15 cellular contexts compared by ENCODE assay signal in the genomic region with DNA sequence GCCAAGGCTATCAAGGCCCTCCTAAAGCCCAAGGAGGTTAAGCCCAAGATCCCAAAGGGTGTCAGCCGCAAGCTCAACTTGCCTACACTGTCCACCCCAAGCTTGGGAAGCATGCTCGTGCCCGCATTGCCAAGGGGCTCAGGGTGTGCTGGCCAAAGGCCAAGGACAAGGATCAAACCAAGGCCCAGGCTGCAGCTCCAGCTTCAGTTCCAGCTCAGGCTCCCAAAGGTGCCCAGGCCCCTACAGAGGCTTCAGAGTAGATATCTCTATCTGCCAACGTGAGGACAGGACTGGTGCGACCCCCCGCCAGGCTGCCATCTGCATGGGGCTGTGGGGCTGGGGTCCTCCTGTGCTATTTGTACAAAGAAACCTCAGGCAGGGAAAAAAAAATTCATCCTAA. TPM values are rescaled to one million over a fixed set of nuclear protein-coding genes. Genes with fewer than 3 reads are reported as not detected.
A peak's percentile ranks its signal among the peaks of the same experiment; 100 is the strongest.
DNase-seq lines count a peak whose midpoint lies in the region; ATAC-seq and TF ChIP-seq lines count a peak whose summit lies in the region.
"Had no signal": no experiment of that assay in that cellular context is flagged by ENCODE, and none has a peak within 500 bp of the region (broad histone marks: within the 10 kb centered on the region; RNA-seq: fewer than 3 reads in every experiment).

No MANE protein-coding gene starts in this region.

- H3K9me2 ChIP-seq in OCI-LY7 (ENCODE audit: insufficient read depth, low read length), result no peaks in the 10 kb centered on the region

- H3K27me3 ChIP-seq in esophagus muscularis mucosa, result no peaks in the 10 kb centered on the region
- H3K27me3 ChIP-seq in trophoblast cell (ENCODE audit: insufficient read depth, low read length), result no peaks in the 10 kb centered on the region
- peaks cover 31 to 60% of the 10 kb centered on the region in 2 donors for H3K27me3 ChIP-seq in left lung
- H3K27me3 ChIP-seq: ascending aorta had no signal

- WGBS in esophagus muscularis mucosa, result 96% methylated on average over 3 of the region's 6 CpGs
- no CpG with 5 or more reads among the region's 6 CpGs for WGBS in trophoblast cell (ENCODE audit: extremely low coverage, insufficient coverage, insufficient read length)

- H3K27me3 Mint-ChIP-seq in activated CD4-positive, alpha-beta T cell treated with anti-CD3 and anti-CD28 coated beads for 36 hours, result peaks cover 19% of the 10 kb centered on the region
- H3K27me3 Mint-ChIP-seq: memory B cell had no signal

- H2AFZ ChIP-seq in OCI-LY7 (ENCODE audit: low read length) (no peak overlapping the region), trophoblast cell (ENCODE audit: insufficient read depth, low read length, poor library complexity) (no peak overlapping the region)
- H2AFZ ChIP-seq: parathyroid adenoma had no signal

- no peak overlapping the region for H2AK5ac ChIP-seq in trophoblast cell (ENCODE audit: low read length)

- no peak overlapping the region for H3K9ac ChIP-seq in trophoblast cell (ENCODE audit: low read length)
- H3K9ac ChIP-seq: parathyroid adenoma had no signal

- TF ChIP-seq CTCF in OCI-LY7 (conservative IDR thresholded peaks at IDR 0.05; ENCODE audit: low read length) (no peak), esophagus muscularis mucosa (IDR thresholded peaks at IDR 0.05) (no peak), left lung (IDR thresholded peaks at IDR 0.05) (no peak)

- H3K14ac ChIP-seq in trophoblast cell (ENCODE audit: low read length), result no peak overlapping the region

- no peaks in the 10 kb centered on the region for H3K9me3 ChIP-seq in OCI-LY7 (ENCODE audit: low read length)
- H3K9me3 ChIP-seq in esophagus muscularis mucosa, result no peaks in the 10 kb centered on the region
- H3K9me3 ChIP-seq in trophoblast cell (ENCODE audit: insufficient read depth, low read depth, low read length), result no peaks in the 10 kb centered on the region
- no peaks in the 10 kb centered on the region for H3K9me3 ChIP-seq in left lung
- H3K9me3 ChIP-seq: ascending aorta had no signal

- intact Hi-C loops in activated CD4-positive, alpha-beta T cell treated with anti-CD3 and anti-CD28 coated beads for 36 hours (cut with DNase I, micrococcal nuclease), result loop anchor here (5.0 kb wide), 2 partner anchors 897 to 1878 kb away; partner anchors contain the start of gene ZFYVE16 (in 2 of the 2)
- intact Hi-C loops in OCI-LY7 (cut with micrococcal nuclease; ENCODE audit: unreplicated experiment), result loop anchor here (5.0 to 10.0 kb wide), 2 partner anchors 273 to 1736 kb away; partner anchors contain the start of genes JMY and TBCA
- intact Hi-C loops in esophagus muscularis mucosa (cut with DNase I), result loop anchor here (5.0 to 10.0 kb wide), 2 partner anchors 102 to 276 kb away; partner anchors contain the start of genes JMY and TENT2
- intact Hi-C loops in left lung (cut with DNase I), result no loop called here

- H3K4me3 ChIP-seq in OCI-LY7 (ENCODE audit: low read depth, low read length, poor library complexity, severe bottlenecking), result peak overlapping the region; percentile 71
- H3K4me3 ChIP-seq in esophagus muscularis mucosa, result peak overlapping the region in 3 of 4 donors; percentile 74 to 97 (median 89)
- H3K4me3 ChIP-seq in trophoblast cell (ENCODE audit: low read depth, low read length), result no peak overlapping the region
- no peak overlapping the region for H3K4me3 ChIP-seq in left lung
- H3K4me3 ChIP-seq: ascending aorta had no signal

- no peak overlapping the region for H3K23ac ChIP-seq in trophoblast cell (ENCODE audit: low read length)

- H4K20me1 ChIP-seq in OCI-LY7 (ENCODE audit: insufficient read depth, low read length), result 0 out of 2 replicates have a peak, but pooled peaks cover 6% of the 10 kb centered on the region

- no peak overlapping the region for H3K18ac ChIP-seq in trophoblast cell (ENCODE audit: low read length)

- peak overlapping the region; percentile 43 for H3K4me3 Mint-ChIP-seq in activated CD4-positive, alpha-beta T cell treated with anti-CD3 and anti-CD28 coated beads for 36 hours
- H3K4me3 Mint-ChIP-seq: memory B cell had no signal

- no peak for ATAC-seq in activated CD4-positive, alpha-beta T cell treated with anti-CD3 and anti-CD28 coated beads for 36 hours
- no peak for ATAC-seq in activated CD4-positive, CD25-positive, alpha-beta regulatory T cell treated with anti-CD3 and anti-CD28 coated beads, Interleukin-2, amount 50 U/mL, for 24 hours
- ATAC-seq in left lung, result no peak

- no peak overlapping the region for H4K12ac ChIP-seq in trophoblast cell (ENCODE audit: low read depth, low read length)

- TF ChIP-seq EP300 in esophagus muscularis mucosa (IDR thresholded peaks at IDR 0.05), result no peak

- H4K8ac ChIP-seq in trophoblast cell (ENCODE audit: low read depth, low read length), result no peak overlapping the region

- H2BK120ac ChIP-seq in trophoblast cell (ENCODE audit: insufficient read depth, low read length, poor library complexity), result no peak overlapping the region

- no peaks in the 10 kb centered on the region for H3K36me3 ChIP-seq in OCI-LY7 (ENCODE audit: insufficient read depth, low read length)
- H3K36me3 ChIP-seq in esophagus muscularis mucosa, result no peaks in the 10 kb centered on the region
- no peaks in the 10 kb centered on the region for H3K36me3 ChIP-seq in trophoblast cell (ENCODE audit: control insufficient read depth in 1 of 2, insufficient read depth in 2 of 2, low read length in 2 of 2)
- no peaks in the 10 kb centered on the region for H3K36me3 ChIP-seq in left lung
- H3K36me3 ChIP-seq: ascending aorta had no signal

- H3K4me1 Mint-ChIP-seq in activated CD4-positive, alpha-beta T cell treated with anti-CD3 and anti-CD28 coated beads for 36 hours, result peaks cover 44% of the 10 kb centered on the region

- no peak for DNase-seq in activated CD4-positive, alpha-beta T cell treated with anti-CD3 and anti-CD28 coated beads for 36 hours
- no peak for DNase-seq in activated CD4-positive, alpha-beta T cell treated with anti-CD3 and anti-CD28 coated beads, Interleukin-2, amount 50 U/mL, for 4 hours
- DNase-seq in OCI-LY7 (ENCODE audit: low spot score) (no peak), esophagus muscularis mucosa (ENCODE audit: extremely low spot score) (no peak), trophoblast cell (no peak), ACHN (no peak), left lung (no peak)
- DNase-seq: DMS53; NCI-H1105 treated with DMSO at 0.1 percent for 48 hours; NCI-H510A treated with DMSO at 0.1 percent for 48 hours; stimulated activated CD4-positive, alpha-beta T cell treated with anti-CD3 and anti-CD28 coated beads, Interleukin-2, amount 100 ng/mL, for 24 hours had no signal

- H3K4me1 ChIP-seq in OCI-LY7 (ENCODE audit: insufficient read depth, low read length, poor library complexity, severe bottlenecking) (peaks cover 36% of the 10 kb centered on the region), esophagus muscularis mucosa (peaks cover 0 to 63% (median 52%) of the 10 kb centered on the region in 4 donors), trophoblast cell (ENCODE audit: control insufficient read depth in 1 of 2, insufficient read depth in 2 of 2, low read length in 2 of 2) (peaks cover 4 to 8% of the 10 kb centered on the region in 2 experiments), left lung (peaks cover 2 to 23% of the 10 kb centered on the region in 2 donors)

- no peak overlapping the region for H2BK12ac ChIP-seq in trophoblast cell (ENCODE audit: low read length)

- peak overlapping the region; percentile 81 for H3K4me2 ChIP-seq in OCI-LY7 (ENCODE audit: low read length)
- H3K4me2 ChIP-seq in trophoblast cell (ENCODE audit: low read length), result peak overlapping the region; percentile 29

- in situ Hi-C loops in ACHN (cut with HindIII; ENCODE audit: low pct_ligation_motif_present, low pct_unique_long_range_greater_than_20kb, low sequenced_read_pairs), result no loop called here

- CTCF ChIA-PET in activated CD4-positive, alpha-beta T cell treated with anti-CD3 and anti-CD28 coated beads for 36 hours (lab: Charles Lee), result interaction anchor here (1.5 kb wide), 1 partner anchor 22 kb away, joined by 4 read pairs; no protein-coding TSS in a partner anchor
- CTCF ChIA-PET in OCI-LY7 (lab: Charles Lee; ENCODE audit: unreplicated experiment), result no interaction called here

- peaks cover 1% of the 10 kb centered on the region for H3K36me3 Mint-ChIP-seq in activated CD4-positive, alpha-beta T cell treated with anti-CD3 and anti-CD28 coated beads for 36 hours (ENCODE audit: low read depth)

- H2BK5ac ChIP-seq in trophoblast cell (ENCODE audit: low read depth, low read length, poor library complexity), result no peak overlapping the region

- no TSS peak for BruUV-seq in OCI-LY7 (replicated peaks; lab: Mats Ljungman, UMichigan)

- H3K27ac Mint-ChIP-seq in activated CD4-positive, alpha-beta T cell treated with anti-CD3 and anti-CD28 coated beads for 36 hours, result no peak overlapping the region
- H3K27ac Mint-ChIP-seq: memory B cell had no signal

- peaks cover 19% of the 10 kb centered on the region; the same call in 1 of the 2 replicates for H3K79me2 ChIP-seq in OCI-LY7 (ENCODE audit: insufficient read depth, low read depth, low read length)
- peaks cover 15% of the 10 kb centered on the region for H3K79me2 ChIP-seq in trophoblast cell (ENCODE audit: control insufficient read depth, insufficient read depth, low read length, poor library complexity)
- H3K79me2 ChIP-seq: parathyroid adenoma had no signal

- TF ChIP-seq POLR2A in esophagus muscularis mucosa (IDR thresholded peaks at IDR 0.05; ENCODE audit: low read depth), result no peak

- H3K27ac ChIP-seq in OCI-LY7 (ENCODE audit: low read depth, low read length, poor library complexity, severe bottlenecking) (no peak overlapping the region), esophagus muscularis mucosa (replicated peaks in 1 of 4) (no peak overlapping the region), trophoblast cell (ENCODE audit: low read depth, low read length) (no peak overlapping the region), left lung (no peak overlapping the region)
- H3K27ac ChIP-seq: ascending aorta, parathyroid adenoma had no signal

- POLR2A ChIA-PET in activated CD4-positive, alpha-beta T cell treated with anti-CD3 and anti-CD28 coated beads for 36 hours (lab: Charles Lee), result no interaction called here
- POLR2A ChIA-PET in OCI-LY7 (lab: Charles Lee), result interaction anchor here (0.6 to 1.9 kb wide), 5 partner anchors 11 to 239 kb away, joined by 3 to 7 read pairs (median 3); no protein-coding TSS in a partner anchor

- no peaks in the 10 kb centered on the region for H3K9me3 Mint-ChIP-seq in activated CD4-positive, alpha-beta T cell treated with anti-CD3 and anti-CD28 coated beads for 36 hours (ENCODE audit: low read depth)
- H3K9me3 Mint-ChIP-seq: memory B cell had no signal

- peaks cover 11% of the 10 kb centered on the region for H3K79me1 ChIP-seq in trophoblast cell (ENCODE audit: low read length)

- H4K91ac ChIP-seq in trophoblast cell (ENCODE audit: low read depth, low read length), result no peak overlapping the region

- H3K4ac ChIP-seq in trophoblast cell (ENCODE audit: low read depth, low read length), result peak overlapping the region; percentile 56

RNA-seq across cellular contexts. Expression of gene HOMER1, which starts 3.3 kb away (rescaled TPM):
- total RNA-seq in activated CD4-positive, alpha-beta T cell treated with anti-CD3 and anti-CD28 coated beads for 36 hours, result 10 to 100 TPM; 11.1 to 15.1 TPM
- 6.3 and 11.2 TPM in 2 replicates for total RNA-seq in OCI-LY7 (2014; rRNA removed; shearing (Covaris generic))
- total RNA-seq in OCI-LY7 (2022) (13.9 and 15.4 TPM in 2 replicates), esophagus muscularis mucosa (10 to 100 TPM; 11.2 to 19.5 (median 19.3) TPM), left lung (1 to 10 TPM; 4.2 to 4.6 TPM)
- polyA plus RNA-seq in trophoblast cell (2013), result 19.5 and 20.6 TPM in 2 replicates

Comparison
In these comparisons a context has a peak if more than half of its experiments do, and no peak if none do; other contexts are left out.
1. H3K4me3 ChIP-seq: peak in OCI-LY7 (single experiment) and esophagus muscularis mucosa (3 of 4); none in trophoblast cell (single experiment) and left lung (0 of 2).
2. intact Hi-C loops: an anchor here in activated CD4-positive, alpha-beta T cell treated with anti-CD3 and anti-CD28 coated beads for 36 hours (5.0 kb wide), OCI-LY7 (5.0 to 10.0 kb wide) and esophagus muscularis mucosa (5.0 to 10.0 kb wide); none called in left lung.